33 cellular contexts compared by ENCODE assay signal in the genomic region with DNA sequence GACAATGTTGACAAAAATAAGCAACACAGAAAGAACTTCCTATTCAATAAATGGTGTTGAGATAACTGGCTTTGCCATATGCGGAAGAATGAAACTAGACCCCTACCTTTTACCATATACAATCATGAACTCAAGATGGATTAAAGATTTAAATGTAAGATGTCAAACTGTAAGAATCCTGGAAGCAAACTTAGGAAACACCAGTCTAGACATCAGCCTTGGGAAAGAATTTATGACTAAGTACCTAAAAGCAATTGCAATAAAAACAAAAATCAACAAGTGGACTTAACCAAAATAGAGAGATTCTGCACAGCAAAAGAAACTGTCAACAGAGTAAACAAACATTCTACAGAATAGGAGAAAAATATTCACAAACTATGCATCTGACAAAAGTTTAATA. TPM values are rescaled to one million over a fixed set of nuclear protein-coding genes. Genes with fewer than 3 reads are reported as not detected.
"Had no signal": no experiment of that assay in that cellular context is flagged by ENCODE, and none has a peak within 500 bp of the region (broad histone marks: within the 10 kb centered on the region; RNA-seq: fewer than 3 reads in every experiment).

No MANE protein-coding gene starts in this region.

- H3K9me3 ChIP-seq: body of pancreas, breast epithelium, SJCRH30 had no signal

- DNase-seq: activated CD4-positive, alpha-beta memory T cell treated with anti-CD3 and anti-CD28 coated beads, Interleukin-2, amount 10 ng/mL, durations not matched to agents 7 days and 5 days; activated CD4-positive, alpha-beta T cell treated with anti-CD3 and anti-CD28 coated beads for 1 hour; activated CD4-positive, alpha-beta T cell treated with anti-CD3 and anti-CD28 coated beads for 48 hours; activated CD4-positive, CD25-positive, alpha-beta regulatory T cell; activated CD8-positive, alpha-beta memory T cell treated with anti-CD3 and anti-CD28 coated beads for 24 hours; activated CD8-positive, alpha-beta memory T cell treated with anti-CD3 and anti-CD28 coated beads, Interleukin-2, amount 10 ng/mL, durations not matched to agents 7 days and 5 days; activated CD8-positive, alpha-beta memory T cell treated with anti-CD3 and anti-CD28 coated beads, Interleukin-2, amount 50 U/mL, for 48 hours; activated effector memory CD4-positive, alpha-beta T cell treated with Interleukin-2 at 50 U/mL for 16 hours; activated naive CD4-positive, alpha-beta T cell treated with anti-CD3 and anti-CD28 coated beads, Interleukin-2, amount 50 U/mL, for 16 hours; activated naive CD8-positive, alpha-beta T cell treated with anti-CD3 and anti-CD28 coated beads for 36 hours; activated T-cell treated with anti-CD3 and anti-CD28 coated beads, Interleukin-2, amount 50 U/mL, for 48 hours; body of pancreas; caudate nucleus; NCI-H1092 treated with DMSO at 0.1 percent for 48 hours; NCI-H1417; NCI-H146; NCI-H187; NCI-H2029 treated with DMSO at 0.1 percent for 48 hours; NCI-H2171 treated with DMSO at 0.1 percent for 48 hours; NCI-H2227 treated with DMSO at 0.1 percent for 48 hours; NCI-H446 treated with DMSO at 0.1 percent for 48 hours; NCI-H524; NCI-H69; NCI-H82; SHP77; SJCRH30 had no signal

- ATAC-seq: activated CD8-positive, alpha-beta memory T cell treated with anti-CD3 and anti-CD28 coated beads, Interleukin-2, amount 10 ng/mL, durations not matched to agents 7 days and 5 days; body of pancreas; K562; Panc1 had no signal

- H3K4me3 ChIP-seq: body of pancreas, breast epithelium, K562, SJCRH30, SK-N-MC had no signal

- H3K27ac ChIP-seq: body of pancreas, breast epithelium, SJCRH30, SK-N-MC had no signal

- H3K4me1 ChIP-seq: SJCRH30 had no signal

- H3K36me3 ChIP-seq: breast epithelium, SJCRH30 had no signal

- H3K27me3 ChIP-seq: body of pancreas, breast epithelium, SJCRH30 had no signal

RNA-seq across cellular contexts. Expression of a gene that starts 16.1 kb away (rescaled TPM):
- total RNA-seq: activated CD4-positive, alpha-beta memory T cell treated with anti-CD3 and anti-CD28 coated beads, Interleukin-2, amount 10 ng/mL, durations not matched to agents 7 days and 5 days; activated CD8-positive, alpha-beta memory T cell treated with anti-CD3 and anti-CD28 coated beads, Interleukin-2, amount 10 ng/mL, durations not matched to agents 7 days and 5 days; activated naive CD8-positive, alpha-beta T cell treated with anti-CD3 and anti-CD28 coated beads for 36 hours; astrocyte; K562; M059J; RPMI7951; SJCRH30 had no signal
- polyA plus RNA-seq: K562 had no signal

RNA-seq across cellular contexts. Expression of a gene that starts 50.7 kb away (rescaled TPM):
- total RNA-seq: activated CD4-positive, alpha-beta memory T cell treated with anti-CD3 and anti-CD28 coated beads, Interleukin-2, amount 10 ng/mL, durations not matched to agents 7 days and 5 days; activated CD8-positive, alpha-beta memory T cell treated with anti-CD3 and anti-CD28 coated beads, Interleukin-2, amount 10 ng/mL, durations not matched to agents 7 days and 5 days; activated naive CD8-positive, alpha-beta T cell treated with anti-CD3 and anti-CD28 coated beads for 36 hours; astrocyte; body of pancreas; breast epithelium; K562; M059J; RPMI7951; SJCRH30 had no signal
- polyA plus RNA-seq: K562 had no signal

RNA-seq across cellular contexts. Expression of a gene that starts 57.3 kb away (rescaled TPM):
- total RNA-seq: activated CD4-positive, alpha-beta memory T cell treated with anti-CD3 and anti-CD28 coated beads, Interleukin-2, amount 10 ng/mL, durations not matched to agents 7 days and 5 days; activated CD8-positive, alpha-beta memory T cell treated with anti-CD3 and anti-CD28 coated beads, Interleukin-2, amount 10 ng/mL, durations not matched to agents 7 days and 5 days; activated naive CD8-positive, alpha-beta T cell treated with anti-CD3 and anti-CD28 coated beads for 36 hours; astrocyte; body of pancreas; breast epithelium; K562; M059J; RPMI7951; SJCRH30 had no signal
- polyA plus RNA-seq: K562 had no signal
